ENCODE assay signal across 11 cellular contexts in the genomic region with DNA sequence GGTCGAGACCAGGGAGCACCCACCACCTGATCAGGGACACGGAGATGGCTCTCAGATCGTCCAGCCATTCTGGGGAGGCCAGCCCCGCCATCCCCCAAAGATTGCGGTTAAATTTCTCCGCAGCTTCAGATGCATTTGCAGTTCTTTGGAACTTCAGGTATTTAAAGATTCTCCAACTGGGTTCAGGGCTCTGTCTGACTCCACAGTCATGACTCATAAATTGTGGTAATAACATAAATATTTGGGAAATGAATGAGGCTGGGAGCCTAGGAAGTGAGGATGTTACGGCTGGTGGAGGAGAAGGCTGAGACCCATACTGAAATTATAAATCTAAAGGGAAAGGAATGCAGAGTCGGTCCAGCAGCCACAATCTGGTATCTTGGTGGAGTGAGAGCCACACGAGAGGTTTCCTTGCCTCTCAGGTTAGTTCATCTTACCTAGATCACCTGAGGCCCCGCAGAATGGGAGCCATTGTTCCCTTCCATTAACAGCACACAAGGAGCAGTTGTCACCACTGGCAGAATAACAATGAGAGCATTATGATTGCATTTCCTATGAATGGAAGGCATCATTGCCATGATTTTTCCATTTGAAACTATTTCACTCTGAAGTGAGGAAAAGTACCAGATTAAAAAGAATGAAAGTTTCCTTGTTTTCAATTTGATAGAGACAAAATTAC. TPM values are rescaled to one million over a fixed set of nuclear protein-coding genes. Genes with fewer than 3 reads are reported as not detected.
DNase-seq lines count a peak whose midpoint lies in the region; ATAC-seq and TF ChIP-seq lines count a peak whose summit lies in the region.
"Had no signal": no experiment of that assay in that cellular context is flagged by ENCODE, and none has a peak within 500 bp of the region (broad histone marks: within the 10 kb centered on the region; RNA-seq: fewer than 3 reads in every experiment).

No MANE protein-coding gene starts in this region.

- TF ChIP-seq CTCF in ovary (IDR thresholded peaks at IDR 0.05) (no peak), left ventricle myocardium inferior (IDR thresholded peaks at IDR 0.05; ENCODE audit: borderline replicate concordance) (no peak)

- H3K27ac ChIP-seq in ovary (no peak overlapping the region), left ventricle myocardium inferior (replicated peaks) (no peak overlapping the region)

- ATAC-seq in HG02588 (IDR thresholded peaks at IDR 0.05; ENCODE audit: unreplicated experiment) (no peak), GM21529 (IDR thresholded peaks at IDR 0.05; ENCODE audit: unreplicated experiment) (no peak)

- H3K4me1 ChIP-seq in ovary (ENCODE audit: insufficient read depth) (no peaks in the 10 kb centered on the region), left ventricle myocardium inferior (no peaks in the 10 kb centered on the region)

- DNase-seq in ELF-1 (ENCODE audit: low read depth, low spot score) (peak; percentile 74), NCI-H526 (lab: John Stamatoyannopoulos, UW) (peak; percentile 70 to 75), dermis microvascular lymphatic vessel endothelial cell (ENCODE audit: low read depth in 2 of 2) (peak; percentile 70 to 71), midbrain (lab: John Stamatoyannopoulos, UW) (peak; percentile 56), ovary (no peak), left ventricle myocardium inferior (no peak)
- DNase-seq: immature natural killer cell; NCI-H82; stimulated activated CD4-positive, alpha-beta T cell treated with anti-CD3 and anti-CD28 coated beads, Interleukin-4, amount 100 ng/mL, for 4 hours had no signal

- H3K9me3 ChIP-seq in ovary = no peaks in the 10 kb centered on the region
- no peaks in the 10 kb centered on the region for H3K9me3 ChIP-seq in left ventricle myocardium inferior (replicated peaks)

- TF ChIP-seq EP300 in ovary (IDR thresholded peaks at IDR 0.05) = no peak

- H3K27me3 ChIP-seq in ovary (no peaks in the 10 kb centered on the region), left ventricle myocardium inferior (ENCODE audit: low read depth) (no peaks in the 10 kb centered on the region)

- H3K4me3 ChIP-seq in ovary (no peak overlapping the region), left ventricle myocardium inferior (no peak overlapping the region)

- H3K36me3 ChIP-seq in ovary (no peaks in the 10 kb centered on the region), left ventricle myocardium inferior (no peaks in the 10 kb centered on the region)

- no peak for TF ChIP-seq POLR2A in ovary (IDR thresholded peaks at IDR 0.05)

- 22 to 28% (median 22%) methylated on average over 10 of the region's 10 CpGs for WGBS in ovary, 3 donors

- intact Hi-C loops in ovary (cut with DNase I) = no loop called here
- intact Hi-C loops in left ventricle myocardium inferior (cut with micrococcal nuclease) = no loop called here

RNA-seq across cellular contexts. Expression of gene DNAJB6, which starts 26.7 kb away (rescaled TPM):
- total RNA-seq in dermis microvascular lymphatic vessel endothelial cell (89.1 and 105 TPM in 2 replicates), ovary (100 to 1,000 TPM in 2 of 7 donors, 10 to 100 TPM in 5; 79.0 to 106 (median 86.7) TPM), left ventricle myocardium inferior (211 TPM)
- polyA plus RNA-seq in ovary = 100 to 1,000 TPM; 106 to 154 TPM

Comparison
In these comparisons a context has a peak if more than half of its experiments do, and no peak if none do; other contexts are left out.
1. DNase-seq: peak in ELF-1 (single experiment), NCI-H526 (2 of 2), dermis microvascular lymphatic vessel endothelial cell (2 of 2) and midbrain (single experiment); none in ovary (0 of 5) and left ventricle myocardium inferior (single experiment).